ENCODE assay signal across 19 cellular contexts in the genomic region with DNA sequence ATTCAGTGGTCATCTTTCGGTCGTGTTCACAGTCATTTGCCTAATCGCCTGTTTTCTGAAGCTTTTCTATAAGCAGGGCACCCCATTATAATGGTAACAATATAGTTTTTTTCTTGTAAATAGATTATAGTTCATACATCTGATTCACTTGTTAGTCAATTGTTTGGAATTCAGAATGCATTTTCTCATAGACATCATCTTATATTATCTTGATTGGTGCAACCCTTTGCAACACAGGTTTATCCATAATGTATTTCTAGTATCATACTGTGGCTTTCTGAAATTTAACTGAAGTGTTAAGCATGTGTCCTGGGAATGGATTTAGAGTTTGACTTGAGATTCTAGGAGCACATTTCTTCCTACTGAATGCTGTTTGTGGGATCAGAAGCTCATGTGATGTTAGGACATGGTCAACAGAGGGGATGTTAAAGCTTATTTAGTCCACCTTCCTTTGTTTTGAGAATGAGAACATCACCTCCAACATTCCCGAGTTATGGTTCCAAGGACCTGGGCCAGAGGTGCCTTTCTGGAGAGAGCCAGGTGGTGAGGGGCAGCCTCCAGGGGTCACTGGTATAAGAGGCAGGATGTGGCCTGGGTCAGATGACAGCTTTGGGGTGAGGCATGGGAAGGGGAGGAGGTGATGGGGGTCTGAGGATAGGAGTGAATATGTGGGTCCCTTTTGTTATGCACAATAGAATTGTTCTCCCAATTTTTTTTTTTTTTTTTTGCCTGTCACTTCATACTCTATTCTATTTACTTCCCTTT.
DNase-seq lines count a peak whose midpoint lies in the region; ATAC-seq and TF ChIP-seq lines count a peak whose summit lies in the region.
"Had no signal": no experiment of that assay in that cellular context is flagged by ENCODE, and none has a peak within 500 bp of the region (broad histone marks: within the 10 kb centered on the region; RNA-seq: fewer than 3 reads in every experiment).

No MANE protein-coding gene starts in this region.

- no peak overlapping the region for H3K27ac ChIP-seq in IMR-90 (ENCODE audit: insufficient read depth, low read length)

- no peak for TF ChIP-seq POLR2A in IMR-90 (IDR thresholded peaks at IDR 0.05; ENCODE audit: low read depth, low read length)

- peak overlapping the region; percentile 37; the same call in 1 of the 2 replicates for H3K14ac ChIP-seq in IMR-90 (replicated peaks; ENCODE audit: low read depth, low read length)

- in situ Hi-C loops in IMR-90 (cut with MboI; ENCODE audit: low sequenced_read_pairs), result no loop called here

- TF ChIP-seq CTCF in IMR-90 (conservative IDR thresholded peaks at IDR 0.05; ENCODE audit: low read depth, low read length) (no peak), fibroblast of the aortic adventitia (IDR thresholded peaks at IDR 0.05; ENCODE audit: insufficient read depth, low read length) (no peak)

- intact Hi-C loops in IMR-90 (cut with micrococcal nuclease), result no loop called here

- no peak overlapping the region for H3K4me3 ChIP-seq in IMR-90 (ENCODE audit: insufficient read depth, low read depth, low read length)
- no peak overlapping the region for H3K4me3 ChIP-seq in fibroblast of the aortic adventitia (ENCODE audit: low read depth, low read length)
- H3K4me3 ChIP-seq: HAP-1 had no signal

- H4K8ac ChIP-seq in IMR-90 (ENCODE audit: low read depth in 2 of 2, low read length in 2 of 2), result no peak overlapping the region

- 0 out of 4 replicates have a peak, but pooled peaks cover 0 to 4% of the 10 kb centered on the region in 2 experiments for H3K79me1 ChIP-seq in IMR-90 (ENCODE audit: low read depth in 1 of 2, low read length in 2 of 2)

- H2AK5ac ChIP-seq in IMR-90 (ENCODE audit: low read depth, low read length), result peak overlapping the region; percentile 40; the same call in 1 of the 2 replicates

- H3K18ac ChIP-seq in IMR-90 (ENCODE audit: low read depth, low read length), result peak overlapping the region; percentile 52; the same call in 1 of the 2 replicates

- no peak overlapping the region for H2BK5ac ChIP-seq in IMR-90 (ENCODE audit: low read depth, low read length, poor library complexity, severe bottlenecking)

- no peak overlapping the region for H2BK120ac ChIP-seq in IMR-90 (ENCODE audit: low read depth, low read length)

- dilution Hi-C loops in IMR-90 (cut with HindIII; ENCODE audit: low sequenced_read_pairs, unreplicated experiment), result no loop called here

- peak; percentile 29; the same call in 1 of the 2 replicates for ATAC-seq in IMR-90 (ENCODE audit: low read depth)
- ATAC-seq in GM18870 (IDR thresholded peaks at IDR 0.05; ENCODE audit: unreplicated experiment), result no peak
- ATAC-seq in GM21576 (IDR thresholded peaks at IDR 0.05; ENCODE audit: unreplicated experiment), result no peak
- ATAC-seq in HG03039 (IDR thresholded peaks at IDR 0.05; ENCODE audit: unreplicated experiment), result no peak

- H3K9me3 ChIP-seq in IMR-90 (ENCODE audit: control insufficient read depth, insufficient read depth, low read length), result no peaks in the 10 kb centered on the region
- H3K9me3 ChIP-seq: BE2C, HAP-1 had no signal

- H3K4me1 ChIP-seq in IMR-90 (ENCODE audit: control insufficient read depth, insufficient read depth, low read length), result peaks cover 2% of the 10 kb centered on the region; the same call in 1 of the 2 replicates

- H3K23ac ChIP-seq in IMR-90 (ENCODE audit: low read depth, low read length), result no peak overlapping the region

- H3K56ac ChIP-seq in IMR-90 (ENCODE audit: extremely low read depth, insufficient read depth, low read length), result no peak overlapping the region

- no peak overlapping the region for H3K4ac ChIP-seq in IMR-90 (ENCODE audit: low read depth, low read length)

- H3K9ac ChIP-seq in IMR-90 (ENCODE audit: low read depth, low read length), result no peak overlapping the region

- peak; percentile 23 for DNase-seq in EH (ENCODE audit: low read depth)
- peak; percentile 60 for DNase-seq in IMR-90
- peak; percentile 44 for DNase-seq in amniotic epithelial cell (ENCODE audit: low read depth)
- DNase-seq in fibroblast of the aortic adventitia (ENCODE audit: low read depth), result peak; percentile 24
- DNase-seq in GM19238 (ENCODE audit: insufficient read length, low spot score), result no peak
- DNase-seq: BE2C; CD4-positive, alpha-beta T cell; DMS153; KBM-7; NCI-H1694 treated with DMSO at 0.1 percent for 48 hours; NCI-H2107; NCI-H510A; NCI-H774; OCI-M1; SHP77 treated with DMSO at 0.1 percent for 48 hours had no signal

- H3K36me3 ChIP-seq in IMR-90 (ENCODE audit: control insufficient read depth, insufficient read depth, low read length), result no peaks in the 10 kb centered on the region
- H3K36me3 ChIP-seq: BE2C, HAP-1 had no signal

- H2AK9ac ChIP-seq in IMR-90 (replicated peaks; ENCODE audit: low read depth, low read length, poor library complexity), result no peak overlapping the region

- H4K5ac ChIP-seq in IMR-90 (ENCODE audit: low read depth, low read length), result no peak overlapping the region

- CTCF ChIA-PET in IMR-90 (lab: Yijun Ruan, JAX), result interaction anchor here (0.6 to 1.1 kb wide), 2 partner anchors 8 to 15 kb away, joined by 3 to 4 read pairs; no protein-coding TSS in a partner anchor

- H2BK15ac ChIP-seq in IMR-90 (ENCODE audit: low read depth, low read length), result no peak overlapping the region; the same call in 2 of the 3 replicates

- no peaks in the 10 kb centered on the region for H3K27me3 ChIP-seq in IMR-90 (ENCODE audit: control insufficient read depth, insufficient read depth, low read length)
- H3K27me3 ChIP-seq: BE2C had no signal

- no peaks in the 10 kb centered on the region for H3K9me1 ChIP-seq in IMR-90 (ENCODE audit: insufficient read depth, low read length)

- WGBS in IMR-90 (ENCODE audit: extremely low coverage in 2 of 2, insufficient read length in 1 of 2), 2 experiments, result no CpG with 5 or more reads among the region's 4 CpGs

- H2BK20ac ChIP-seq in IMR-90 (ENCODE audit: low read depth, low read length), result no peak overlapping the region; the same call in 1 of the 2 replicates

- no peaks in the 10 kb centered on the region for H4K20me1 ChIP-seq in IMR-90 (ENCODE audit: insufficient read depth, low read length)

- BruUV-seq in IMR-90 (replicated peaks; lab: Mats Ljungman, UMichigan), result no TSS peak

- POLR2A ChIA-PET in IMR-90 (lab: Charles Lee; ENCODE audit: unreplicated experiment), result no interaction called here

- H2AFZ ChIP-seq in IMR-90 (replicated peaks; ENCODE audit: low read length, poor library complexity), result no peak overlapping the region

- no peak overlapping the region for H4K91ac ChIP-seq in IMR-90 (ENCODE audit: insufficient read depth, low read depth, low read length)

- no peak for TF ChIP-seq RAD21 in IMR-90 (IDR thresholded peaks at IDR 0.05; ENCODE audit: low read length)

- H3K4me2 ChIP-seq in IMR-90 (ENCODE audit: low read depth, low read length), result no peak overlapping the region

TF ChIP-seq in IMR-90, 13 proteins besides CTCF, POLR2A, EP300 and RAD21:
- TF ChIP-seq MAFK (IDR thresholded peaks at IDR 0.05; ENCODE audit: low read depth, low read length) (no peak), CEBPB (IDR thresholded peaks at IDR 0.05; ENCODE audit: low read depth, low read length) (peak; percentile 51), RCOR1 (IDR thresholded peaks at IDR 0.05; ENCODE audit: insufficient replicate concordance, low read length) (no peak), NFE2L2 (IDR thresholded peaks at IDR 0.05; ENCODE audit: low read depth, low read length) (no peak)
- TF ChIP-seq, protein P1, sequence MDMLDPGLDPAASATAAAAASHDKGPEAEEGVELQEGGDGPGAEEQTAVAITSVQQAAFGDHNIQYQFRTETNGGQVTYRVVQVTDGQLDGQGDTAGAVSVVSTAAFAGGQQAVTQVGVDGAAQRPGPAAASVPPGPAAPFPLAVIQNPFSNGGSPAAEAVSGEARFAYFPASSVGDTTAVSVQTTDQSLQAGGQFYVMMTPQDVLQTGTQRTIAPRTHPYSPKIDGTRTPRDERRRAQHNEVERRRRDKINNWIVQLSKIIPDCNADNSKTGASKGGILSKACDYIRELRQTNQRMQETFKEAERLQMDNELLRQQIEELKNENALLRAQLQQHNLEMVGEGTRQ (IDR thresholded peaks at IDR 0.05; ENCODE audit: low read depth, low read length), result no peak
